In genomic region chr3:156407617-156408225, GRCh38 we compare ENCODE assay signal across 28 cellular contexts.
"Had no signal": no experiment of that assay in that cellular context is flagged by ENCODE, and none has a peak within 500 bp of the region (broad histone marks: within the 10 kb centered on the region; RNA-seq: fewer than 3 reads in every experiment).

No MANE protein-coding gene starts in this region.

- H3K4me3 Mint-ChIP-seq: mesothelial cell of epicardium; naive B cell; natural killer cell; neural crest cell; stimulated activated memory B cell treated with anti-CD40 and anti-IgM and Interleukin-4, amounts not matched to agents 10 μg/mL and 1 μg/mL and 100 μg/mL, for 72 hours; stimulated activated naive CD8-positive, alpha-beta T cell treated with anti-CD3 and anti-CD28 coated beads, Interleukin-15, amount 100 ng/mL, for 72 hours had no signal

- H3K4me1 ChIP-seq: left lung, lower lobe of right lung, pancreas, prostate gland, right lobe of liver, testis, transverse colon, upper lobe of left lung, vagina had no signal

- H3K27me3 ChIP-seq: left lung, pancreas, right lobe of liver, testis, thyroid gland, transverse colon, upper lobe of left lung, vagina had no signal

- H3K4me2 ChIP-seq: smooth muscle cell had no signal

- H3K4me1 Mint-ChIP-seq: naive B cell; natural killer cell; stimulated activated memory B cell treated with anti-CD40 and anti-IgM and Interleukin-4, amounts not matched to agents 10 μg/mL and 1 μg/mL and 100 μg/mL, for 72 hours; stimulated activated naive CD8-positive, alpha-beta T cell treated with anti-CD3 and anti-CD28 coated beads, Interleukin-15, amount 100 ng/mL, for 72 hours had no signal

- H3K36me3 ChIP-seq: left lung, lower lobe of right lung, pancreas, prostate gland, right lobe of liver, thyroid gland, transverse colon, upper lobe of left lung, vagina had no signal

- DNase-seq: hippocampal formation; kidney glomerular epithelial cell; left cardiac atrium; left lung; lower lobe of right lung; mesendoderm; naive B cell; natural killer cell; pancreas; posterior cingulate gyrus; right lobe of liver; stimulated activated CD4-positive, alpha-beta T cell treated with anti-CD3 and anti-CD28 coated beads, Interleukin-1b, Interleukin-23, amount 100 ng/mL, for 48 hours; stimulated activated CD4-positive, alpha-beta T cell treated with anti-CD3 and anti-CD28 coated beads, Interleukin-2, amount 100 ng/mL, for 48 hours; stimulated activated CD4-positive, alpha-beta T cell treated with anti-CD3 and anti-CD28 coated beads, Interleukin-4, amount 100 ng/mL, for 4 hours; stimulated activated CD8-positive, alpha-beta memory T cell treated with anti-CD3 and anti-CD28 coated beads, Interleukin-4, amount 100 ng/mL, for 48 hours; stimulated activated naive CD4-positive, alpha-beta T cell treated with Interleukin-2 at 50 U/mL for 16 hours; stimulated activated naive CD8-positive, alpha-beta T cell treated with anti-CD3 and anti-CD28 coated beads, Interleukin-15, amount 100 ng/mL, for 72 hours; substantia nigra; testis; thyroid gland; transverse colon had no signal

- ATAC-seq: left cardiac atrium; left lung; lower lobe of right lung; natural killer cell; pancreas; right lobe of liver; stimulated activated memory B cell treated with anti-CD40 and anti-IgM and Interleukin-4, amounts not matched to agents 10 μg/mL and 1 μg/mL and 100 μg/mL, for 72 hours; stimulated activated naive CD8-positive, alpha-beta T cell treated with anti-CD3 and anti-CD28 coated beads, Interleukin-15, amount 100 ng/mL, for 72 hours had no signal

- H3K9me3 Mint-ChIP-seq: mesothelial cell of epicardium; naive B cell; natural killer cell; neural crest cell; stimulated activated memory B cell treated with anti-CD40 and anti-IgM and Interleukin-4, amounts not matched to agents 10 μg/mL and 1 μg/mL and 100 μg/mL, for 72 hours; stimulated activated naive CD8-positive, alpha-beta T cell treated with anti-CD3 and anti-CD28 coated beads, Interleukin-15, amount 100 ng/mL, for 72 hours had no signal

- H3K27me3 Mint-ChIP-seq: stimulated activated naive CD8-positive, alpha-beta T cell treated with anti-CD3 and anti-CD28 coated beads, Interleukin-15, amount 100 ng/mL, for 72 hours had no signal

- H3K27ac ChIP-seq: left lung, lower lobe of right lung, pancreas, prostate gland, right lobe of liver, testis, thyroid gland, transverse colon, upper lobe of left lung, vagina had no signal

- H3K27ac Mint-ChIP-seq: mesothelial cell of epicardium; naive B cell; natural killer cell; stimulated activated memory B cell treated with anti-CD40 and anti-IgM and Interleukin-4, amounts not matched to agents 10 μg/mL and 1 μg/mL and 100 μg/mL, for 72 hours had no signal

- H3K4me3 ChIP-seq: left lung, lower lobe of right lung, pancreas, prostate gland, right lobe of liver, smooth muscle cell, testis, thyroid gland, transverse colon, upper lobe of left lung, vagina had no signal

- H3K36me3 Mint-ChIP-seq: mesothelial cell of epicardium; naive B cell; natural killer cell; stimulated activated memory B cell treated with anti-CD40 and anti-IgM and Interleukin-4, amounts not matched to agents 10 μg/mL and 1 μg/mL and 100 μg/mL, for 72 hours had no signal

- H3K9me3 ChIP-seq: left lung, lower lobe of right lung, pancreas, prostate gland, right lobe of liver, testis, thyroid gland, transverse colon, upper lobe of left lung, vagina had no signal
